In the genomic region with DNA sequence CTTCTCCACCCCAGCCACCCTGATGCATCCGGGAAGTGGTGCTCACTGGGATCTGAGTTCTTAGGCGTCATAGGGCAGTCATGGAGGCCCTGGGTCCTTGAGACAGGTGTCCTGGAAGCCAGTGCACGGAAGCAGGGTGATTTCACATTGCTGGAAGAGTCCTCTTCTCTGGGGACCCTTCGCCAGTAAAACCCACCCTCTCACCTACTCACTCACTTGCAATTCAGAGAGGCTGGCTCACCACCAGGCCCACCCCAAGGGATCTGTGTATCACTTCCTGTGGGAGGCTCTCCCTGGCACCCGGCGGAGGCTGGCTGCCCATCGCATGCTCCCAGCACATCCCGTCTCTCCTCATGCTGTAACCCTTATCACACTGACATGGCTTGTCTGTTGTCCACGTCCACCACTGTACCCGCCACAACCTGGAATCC, we compare ENCODE assay signal across 11 cellular contexts. TPM values are rescaled to one million over a fixed set of nuclear protein-coding genes. Genes with fewer than 3 reads are reported as not detected.
DNase-seq lines count a peak whose midpoint lies in the region; ATAC-seq and TF ChIP-seq lines count a peak whose summit lies in the region.
"Had no signal": no experiment of that assay in that cellular context is flagged by ENCODE, and none has a peak within 500 bp of the region (broad histone marks: within the 10 kb centered on the region; RNA-seq: fewer than 3 reads in every experiment).

No MANE protein-coding gene starts in this region.

- H3K9me3 Mint-ChIP-seq in activated CD4-positive, alpha-beta T cell treated with anti-CD3 and anti-CD28 coated beads, Interleukin-2, amount 10 ng/mL, durations not matched to agents 24 days and 14 days, result no peaks in the 10 kb centered on the region

- no peaks in the 10 kb centered on the region for H3K9me3 ChIP-seq in MG63
- H3K9me3 ChIP-seq in osteoblast (ENCODE audit: low read depth, low read length), result no peaks in the 10 kb centered on the region
- H3K9me3 ChIP-seq: gastrocnemius medialis, spleen, vagina had no signal

- no peak overlapping the region for H3K4me2 ChIP-seq in osteoblast (ENCODE audit: insufficient read depth, low read length)

- no peak for DNase-seq in activated CD4-positive, alpha-beta T cell treated with anti-CD3 and anti-CD28 coated beads, Interleukin-2, amount 10 ng/mL, durations not matched to agents 24 days and 14 days
- no peak for DNase-seq in activated CD4-positive, alpha-beta T cell treated with anti-CD3 and anti-CD28 coated beads, Interleukin-2, amount 50 U/mL, for 1 hour
- DNase-seq in MG63, result peak; percentile 99
- peak; percentile 46 to 69 for DNase-seq in cardiac fibroblast (ENCODE audit: low read depth in 2 of 2)
- DNase-seq in osteoblast (ENCODE audit: insufficient read length, low spot score, missing footprints), result peak; percentile 92
- no peak for DNase-seq in NCI-H345 (lab: John Stamatoyannopoulos, UW)
- no peak for DNase-seq in NCI-H2081 (lab: John Stamatoyannopoulos, UW)
- DNase-seq: gastrocnemius medialis, spleen had no signal

- H3K36me3 Mint-ChIP-seq in activated CD4-positive, alpha-beta T cell treated with anti-CD3 and anti-CD28 coated beads, Interleukin-2, amount 10 ng/mL, durations not matched to agents 24 days and 14 days (ENCODE audit: low read depth), result no peaks in the 10 kb centered on the region

- ATAC-seq in HG03457 (IDR thresholded peaks at IDR 0.05; ENCODE audit: unreplicated experiment), result no peak
- ATAC-seq: gastrocnemius medialis had no signal

- no peaks in the 10 kb centered on the region for H3K27me3 ChIP-seq in MG63
- H3K27me3 ChIP-seq in osteoblast (ENCODE audit: insufficient read depth, low read length), result no peaks in the 10 kb centered on the region
- H3K27me3 ChIP-seq: gastrocnemius medialis, spleen, vagina had no signal

- H3K4me1 Mint-ChIP-seq in activated CD4-positive, alpha-beta T cell treated with anti-CD3 and anti-CD28 coated beads, Interleukin-2, amount 10 ng/mL, durations not matched to agents 24 days and 14 days, result peaks cover 77% of the 10 kb centered on the region

- H3K27ac ChIP-seq in osteoblast (ENCODE audit: low read depth, low read length), result peak overlapping the region; percentile 47
- H3K27ac ChIP-seq: gastrocnemius medialis had no signal

- no peak overlapping the region for H2AFZ ChIP-seq in osteoblast (ENCODE audit: low read length)

- no peaks in the 10 kb centered on the region for H4K20me1 ChIP-seq in osteoblast (ENCODE audit: insufficient read depth, low read length)

- no peaks in the 10 kb centered on the region for H3K79me2 ChIP-seq in osteoblast (ENCODE audit: insufficient read depth, low read length)

- H3K4me3 ChIP-seq in MG63, result no peak overlapping the region
- H3K4me3 ChIP-seq in cardiac fibroblast (replicated peaks in 1 of 2; ENCODE audit: low read depth in 2 of 2, low read length in 2 of 2), result no peak overlapping the region
- H3K4me3 ChIP-seq in osteoblast (ENCODE audit: insufficient read depth, low read length), result no peak overlapping the region
- H3K4me3 ChIP-seq: gastrocnemius medialis, spleen, vagina had no signal

- H3K36me3 ChIP-seq in MG63 (no peaks in the 10 kb centered on the region), osteoblast (ENCODE audit: insufficient read depth, low read length) (no peaks in the 10 kb centered on the region)
- H3K36me3 ChIP-seq: gastrocnemius medialis, spleen, vagina had no signal

- TF ChIP-seq CTCF in cardiac fibroblast (IDR thresholded peaks at IDR 0.05; ENCODE audit: low read depth, low read length), result no peak
- no peak for TF ChIP-seq CTCF in osteoblast (IDR thresholded peaks at IDR 0.05; ENCODE audit: extremely low read depth, low read depth, low read length)

- H3K27me3 Mint-ChIP-seq in activated CD4-positive, alpha-beta T cell treated with anti-CD3 and anti-CD28 coated beads, Interleukin-2, amount 10 ng/mL, durations not matched to agents 24 days and 14 days, result no peaks in the 10 kb centered on the region

- H3K27ac Mint-ChIP-seq in activated CD4-positive, alpha-beta T cell treated with anti-CD3 and anti-CD28 coated beads, Interleukin-2, amount 10 ng/mL, durations not matched to agents 24 days and 14 days, result peak overlapping the region; percentile 98

- intact Hi-C loops in activated CD4-positive, alpha-beta T cell treated with anti-CD3 and anti-CD28 coated beads, Interleukin-2, amount 10 ng/mL, durations not matched to agents 24 days and 14 days (cut with micrococcal nuclease), result no loop called here

- H3K4me3 Mint-ChIP-seq in activated CD4-positive, alpha-beta T cell treated with anti-CD3 and anti-CD28 coated beads, Interleukin-2, amount 10 ng/mL, durations not matched to agents 24 days and 14 days, result peak overlapping the region; percentile 75

- H3K4me1 ChIP-seq in osteoblast (ENCODE audit: insufficient read depth, low read length), result peaks cover 32% of the 10 kb centered on the region

RNA-seq across cellular contexts. Expression of gene EPS8L3, which starts 40.2 kb away (rescaled TPM):
- total RNA-seq in activated CD4-positive, alpha-beta T cell treated with anti-CD3 and anti-CD28 coated beads, Interleukin-2, amount 10 ng/mL, durations not matched to agents 24 days and 14 days, result not detected in 2 replicates
- total RNA-seq in MG63 (2014; rRNA removed; shearing (Covaris generic); ENCODE audit: low replicate concordance), result not detected in 2 replicates
- not detected in 2 replicates for total RNA-seq in osteoblast
- total RNA-seq: vagina had no signal

Comparison
In these comparisons a context has a peak if more than half of its experiments do, and no peak if none do; other contexts are left out.
1. DNase-seq: peak in MG63 (single experiment), cardiac fibroblast (2 of 2) and osteoblast (single experiment); none in activated CD4-positive, alpha-beta T cell treated with anti-CD3 and anti-CD28 coated beads, Interleukin-2, amount 10 ng/mL, durations not matched to agents 24 days and 14 days (single experiment), activated CD4-positive, alpha-beta T cell treated with anti-CD3 and anti-CD28 coated beads, Interleukin-2, amount 50 U/mL, for 1 hour (single experiment), NCI-H345 (single experiment) and NCI-H2081 (0 of 2).